11 cellular contexts compared by ENCODE assay signal in the genomic region with DNA sequence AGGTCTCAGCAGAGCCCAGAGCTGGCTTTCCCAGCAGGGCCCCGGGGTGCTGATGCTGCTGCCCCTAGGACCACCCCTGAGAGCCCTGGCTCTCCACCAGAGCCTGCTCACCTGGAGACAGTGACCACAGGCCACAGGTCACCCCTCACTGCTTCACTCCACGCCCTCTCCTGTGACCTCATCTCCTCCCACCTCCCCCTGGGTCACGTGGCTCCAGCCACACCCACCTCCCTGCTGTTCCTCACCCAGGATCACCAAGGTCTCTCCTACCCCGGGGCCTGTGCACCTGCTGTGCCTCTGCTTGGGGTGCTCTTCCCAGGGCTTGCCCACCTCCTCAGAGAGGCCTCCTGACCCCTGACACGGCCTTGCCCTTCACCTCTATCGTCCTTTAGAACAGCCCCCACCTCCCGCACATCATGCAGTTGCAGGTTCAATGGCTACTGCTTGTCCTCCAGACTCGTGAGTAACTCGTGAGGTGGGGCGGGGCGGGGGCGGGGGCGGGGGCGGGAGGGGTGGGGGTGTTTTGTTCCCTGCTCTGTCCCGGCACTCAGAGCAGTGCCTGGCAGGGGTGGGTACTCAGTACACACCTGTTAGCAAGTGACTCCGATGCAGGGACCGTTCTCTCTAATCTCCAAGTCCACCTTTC.
A peak's percentile ranks its signal among the peaks of the same experiment; 100 is the strongest.
DNase-seq lines count a peak whose midpoint lies in the region; ATAC-seq and TF ChIP-seq lines count a peak whose summit lies in the region.
"Had no signal": no experiment of that assay in that cellular context is flagged by ENCODE, and none has a peak within 500 bp of the region (broad histone marks: within the 10 kb centered on the region; RNA-seq: fewer than 3 reads in every experiment).

No MANE protein-coding gene starts in this region.

- peak; percentile 57 for DNase-seq in ELF-1 (ENCODE audit: low read depth, low spot score)
- DNase-seq in T-helper 17 cell, result no peak
- DNase-seq in hypothalamus (lab: John Stamatoyannopoulos, UW), result no peak
- DNase-seq in MG63, result no peak
- no peak for DNase-seq in cerebellar cortex (ENCODE audit: low spot score)
- DNase-seq in A673 (ENCODE audit: low spot score), result no peak
- DNase-seq: dorsolateral prefrontal cortex; stimulated activated CD4-positive, alpha-beta T cell treated with anti-CD3 and anti-CD28 coated beads, Interleukin-4, amount 100 ng/mL, for 1 hour had no signal

- peaks cover 36% of the 10 kb centered on the region for H3K27me3 Mint-ChIP-seq in T-helper 17 cell

- TF ChIP-seq CTCF in A673 (conservative IDR thresholded peaks at IDR 0.05; ENCODE audit: low read depth, low read length), result no peak

- H3K4me1 Mint-ChIP-seq in T-helper 17 cell, result no peaks in the 10 kb centered on the region

- no peak overlapping the region for H3K4me3 Mint-ChIP-seq in T-helper 17 cell

- no TSS peak for BruUV-seq in A673 (replicated peaks; lab: Mats Ljungman, UMichigan)

- POLR2A ChIA-PET in A673 (lab: Charles Lee; ENCODE audit: low non-redundant PET), result no interaction called here

- intact Hi-C loops in A673 (cut with micrococcal nuclease; ENCODE audit: unreplicated experiment), result no loop called here

- no peak overlapping the region for H3K27ac ChIP-seq in A673 (ENCODE audit: low read depth, low read length, poor library complexity, severe bottlenecking)
- H3K27ac ChIP-seq: dorsolateral prefrontal cortex, KMS-11 had no signal

- peak; percentile 84 for ATAC-seq in GM19395 (IDR thresholded peaks at IDR 0.05; ENCODE audit: unreplicated experiment)
- ATAC-seq in HG03064 (IDR thresholded peaks at IDR 0.05; ENCODE audit: low read depth, unreplicated experiment), result peak; percentile 65
- ATAC-seq in T-helper 17 cell, result peak; percentile 59

- CTCF ChIA-PET in A673 (lab: Charles Lee), result no interaction called here

- H3K9me3 ChIP-seq in T-helper 17 cell (ENCODE audit: control insufficient read depth, low read length, poor library complexity, severe bottlenecking) (no peaks in the 10 kb centered on the region), MG63 (peaks cover 3% of the 10 kb centered on the region; the same call in 1 of the 2 replicates), A673 (ENCODE audit: low read depth, low read length, poor library complexity, severe bottlenecking) (no peaks in the 10 kb centered on the region)

- no peaks in the 10 kb centered on the region for H3K36me3 ChIP-seq in MG63
- no peaks in the 10 kb centered on the region for H3K36me3 ChIP-seq in A673 (ENCODE audit: insufficient read depth, low read length, poor library complexity, severe bottlenecking)

- H3K27ac Mint-ChIP-seq in T-helper 17 cell, result no peak overlapping the region

- H3K4me3 ChIP-seq in MG63 (no peak overlapping the region), A673 (ENCODE audit: low read depth, low read length, poor library complexity, severe bottlenecking) (no peak overlapping the region)
- H3K4me3 ChIP-seq: dorsolateral prefrontal cortex had no signal

- no peaks in the 10 kb centered on the region for H3K36me3 Mint-ChIP-seq in T-helper 17 cell (ENCODE audit: low read depth)

- H3K4me1 ChIP-seq in A673 (ENCODE audit: insufficient read depth, low read length, poor library complexity, severe bottlenecking), result no peaks in the 10 kb centered on the region

- H3K27me3 ChIP-seq in MG63 (no peaks in the 10 kb centered on the region), A673 (replicated peaks; ENCODE audit: insufficient read depth, low read depth, low read length, poor library complexity) (no peaks in the 10 kb centered on the region)
